ENCODE assay signal across 22 cellular contexts in genomic region chr13:32038353-32038752, GRCh38.
"Had no signal": no experiment of that assay in that cellular context is flagged by ENCODE, and none has a peak within 500 bp of the region (broad histone marks: within the 10 kb centered on the region; RNA-seq: fewer than 3 reads in every experiment).

No MANE protein-coding gene starts in this region.

- H3K27ac Mint-ChIP-seq: activated CD4-positive, alpha-beta T cell treated with anti-CD3 and anti-CD28 coated beads, Interleukin-2, amount 10 ng/mL, durations not matched to agents 24 days and 14 days; activated naive CD8-positive, alpha-beta T cell treated with anti-CD3 and anti-CD28 coated beads, Interleukin-2, amount 10 ng/mL, durations not matched to agents 7 days and 5 days; activated T-cell treated with anti-CD3 and anti-CD28 coated beads, Interleukin-2, amount 50 U/mL, for 72 hours; memory B cell; natural killer cell treated with Interleukin-12 subunit alpha and Interleukin-12 subunit beta and Interleukin-15 and Interleukin-18, amount 100 ng/mL, for 72 hours; stimulated activated naive B cell treated with anti-CD40 and anti-IgM and Interleukin-4, amounts not matched to agents 10 μg/mL and 1 μg/mL and 100 μg/mL, for 72 hours; WTC11 had no signal

- H3K4me3 Mint-ChIP-seq: activated CD4-positive, alpha-beta T cell treated with anti-CD3 and anti-CD28 coated beads, Interleukin-2, amount 10 ng/mL, durations not matched to agents 24 days and 14 days; activated naive CD8-positive, alpha-beta T cell treated with anti-CD3 and anti-CD28 coated beads, Interleukin-2, amount 10 ng/mL, durations not matched to agents 7 days and 5 days; activated T-cell treated with anti-CD3 and anti-CD28 coated beads, Interleukin-2, amount 50 U/mL, for 72 hours; memory B cell; natural killer cell treated with Interleukin-12 subunit alpha and Interleukin-12 subunit beta and Interleukin-15 and Interleukin-18, amount 100 ng/mL, for 72 hours; stimulated activated naive B cell treated with anti-CD40 and anti-IgM and Interleukin-4, amounts not matched to agents 10 μg/mL and 1 μg/mL and 100 μg/mL, for 72 hours; WTC11 had no signal

- H3K36me3 ChIP-seq: tibial nerve, vagina had no signal

- H3K9me3 Mint-ChIP-seq: memory B cell, WTC11 had no signal

- H3K27me3 ChIP-seq: tibial nerve, vagina had no signal

- H3K9me3 ChIP-seq: mucosa of descending colon, tibial nerve, vagina had no signal

- ATAC-seq: activated T-cell treated with anti-CD3 and anti-CD28 coated beads, Interleukin-2, amount 50 U/mL, for 72 hours; left ventricle myocardium superior; mucosa of descending colon; natural killer cell treated with Interleukin-12 subunit alpha and Interleukin-12 subunit beta and Interleukin-15 and Interleukin-18, amount 100 ng/mL, for 72 hours; stimulated activated naive B cell treated with anti-CD40 and anti-IgM and Interleukin-4, amounts not matched to agents 10 μg/mL and 1 μg/mL and 100 μg/mL, for 72 hours; WTC11 had no signal

- H3K4me3 ChIP-seq: mucosa of descending colon, tibial nerve, vagina had no signal

- DNase-seq: activated CD4-positive, alpha-beta T cell treated with anti-CD3 and anti-CD28 coated beads, Interleukin-2, amount 10 ng/mL, durations not matched to agents 24 days and 14 days; activated CD8-positive, alpha-beta memory T cell treated with anti-CD3 and anti-CD28 coated beads, Interleukin-2, amount 50 U/mL, for 48 hours; activated naive CD8-positive, alpha-beta T cell treated with anti-CD3 and anti-CD28 coated beads, Interleukin-2, amount 10 ng/mL, durations not matched to agents 7 days and 5 days; activated T-cell treated with anti-CD3 and anti-CD28 coated beads, Interleukin-2, amount 50 U/mL, for 72 hours; aorta; cerebellar nuclear complex; effector memory CD4-positive, alpha-beta T cell; foreskin fibroblast; glutamatergic neuron; hypothalamus; kidney glomerular epithelial cell; left ventricle myocardium superior; mucosa of descending colon; occipital lobe; stimulated activated CD4-positive, alpha-beta T cell treated with anti-CD3 and anti-CD28 coated beads, Interleukin-4, amount 100 ng/mL, for 1 hour; stimulated activated naive B cell treated with anti-CD40 and anti-IgM and Interleukin-4, amounts not matched to agents 10 μg/mL and 1 μg/mL and 100 μg/mL, for 72 hours; T1000 had no signal

- H3K36me3 Mint-ChIP-seq: memory B cell; natural killer cell treated with Interleukin-12 subunit alpha and Interleukin-12 subunit beta and Interleukin-15 and Interleukin-18, amount 100 ng/mL, for 72 hours; WTC11 had no signal

- H3K27ac ChIP-seq: tibial nerve, vagina had no signal

- H3K27me3 Mint-ChIP-seq: activated CD4-positive, alpha-beta T cell treated with anti-CD3 and anti-CD28 coated beads, Interleukin-2, amount 10 ng/mL, durations not matched to agents 24 days and 14 days had no signal
